24 cellular contexts compared by ENCODE assay signal in genomic region chr4:78956979-78957378, GRCh38.
"Had no signal": no experiment of that assay in that cellular context is flagged by ENCODE, and none has a peak within 500 bp of the region (broad histone marks: within the 10 kb centered on the region; RNA-seq: fewer than 3 reads in every experiment).

No MANE protein-coding gene starts in this region.

- H3K4me1 ChIP-seq: esophagus squamous epithelium, heart right ventricle, lower lobe of right lung, sigmoid colon, vagina had no signal

- H3K36me3 ChIP-seq: esophagus squamous epithelium, heart right ventricle, lower lobe of right lung, sigmoid colon, vagina had no signal

- DNase-seq: activated CD4-positive, alpha-beta T cell treated with anti-CD3 and anti-CD28 coated beads for 4 hours; activated CD4-positive, alpha-beta T cell treated with anti-CD3 and anti-CD28 coated beads, Interleukin-2, amount 50 U/mL, for 48 hours; activated CD4-positive, CD25-positive, alpha-beta regulatory T cell; activated naive CD4-positive, alpha-beta T cell treated with Interleukin-2 at 50 U/mL for 16 hours; activated naive CD8-positive, alpha-beta T cell treated with anti-CD3 and anti-CD28 coated beads, Interleukin-2, amount 10 ng/mL, durations not matched to agents 7 days and 5 days; activated T-cell treated with anti-CD3 and anti-CD28 coated beads, Interleukin-2, amount 50 U/mL, for 48 hours; amygdala; cerebellar nuclear complex; esophagus squamous epithelium; heart right ventricle; kidney; lower lobe of right lung; naive thymus-derived CD4-positive, alpha-beta T cell; sigmoid colon; stimulated activated CD4-positive, alpha-beta T cell treated with anti-CD3 and anti-CD28 coated beads, Interleukin-15, amount 100 ng/mL, for 24 hours; stimulated activated CD8-positive, alpha-beta memory T cell treated with anti-CD3 and anti-CD28 coated beads, Interleukin-4, amount 100 ng/mL, for 48 hours; stimulated activated naive CD4-positive, alpha-beta T cell; T-helper 9 cell; testis; trophoblast cell had no signal

- H3K9me3 ChIP-seq: esophagus squamous epithelium, heart right ventricle, lower lobe of right lung, sigmoid colon, testis, vagina had no signal

- H3K27me3 ChIP-seq: esophagus squamous epithelium, heart right ventricle, sigmoid colon, testis, vagina had no signal

- ATAC-seq: heart right ventricle; left lobe of liver; lower lobe of right lung; naive thymus-derived CD4-positive, alpha-beta T cell had no signal

- H3K4me3 ChIP-seq: coronary artery, esophagus squamous epithelium, heart right ventricle, lower lobe of right lung, sigmoid colon, smooth muscle cell, testis, vagina had no signal
